Comparison of ENCODE assay signal across 24 cellular contexts in the genomic region with DNA sequence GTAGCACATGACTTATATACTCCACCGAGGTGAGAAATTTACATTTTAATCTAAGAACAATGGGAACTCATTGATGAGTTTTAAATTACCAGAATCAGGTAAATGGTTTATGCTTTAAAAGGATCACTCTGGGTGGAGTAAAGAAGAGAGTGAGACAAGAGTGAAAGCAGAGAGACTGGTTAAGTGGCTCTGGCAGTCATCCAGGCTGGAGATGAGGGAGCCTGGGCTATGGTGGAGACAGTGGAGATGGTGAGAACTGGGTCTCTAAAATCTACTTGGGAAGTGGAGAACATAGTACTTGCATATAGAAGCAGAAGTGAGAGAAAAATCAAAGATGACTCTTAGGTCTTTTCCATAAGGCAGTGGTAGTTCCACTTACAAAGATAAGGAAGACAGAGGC.
"Had no signal": no experiment of that assay in that cellular context is flagged by ENCODE, and none has a peak within 500 bp of the region (broad histone marks: within the 10 kb centered on the region; RNA-seq: fewer than 3 reads in every experiment).

No MANE protein-coding gene starts in this region.

- H3K27ac ChIP-seq: body of pancreas, heart right ventricle, lower lobe of right lung, parathyroid adenoma, right lobe of liver, skin epidermis, tibial artery, WERI-Rb-1 had no signal

- H3K36me3 ChIP-seq: heart right ventricle, lower lobe of right lung, right lobe of liver, tibial artery, WERI-Rb-1 had no signal

- H3K4me1 ChIP-seq: body of pancreas, heart right ventricle, lower lobe of right lung, parathyroid adenoma, right lobe of liver, tibial artery had no signal

- H3K27me3 ChIP-seq: body of pancreas, heart right ventricle, tibial artery had no signal

- DNase-seq: activated CD4-positive, alpha-beta T cell treated with anti-CD3 and anti-CD28 coated beads, Interleukin-2, amount 10 ng/mL, durations not matched to agents 7 days and 5 days; activated CD4-positive, CD25-positive, alpha-beta regulatory T cell treated with anti-CD3 and anti-CD28 coated beads, Interleukin-2, amount 50 U/mL, for 72 hours; activated CD8-positive, alpha-beta memory T cell treated with anti-CD3 and anti-CD28 coated beads, Interleukin-2, amount 10 ng/mL, durations not matched to agents 7 days and 5 days; activated CD8-positive, alpha-beta T cell treated with anti-CD3 and anti-CD28 coated beads for 36 hours; activated effector memory CD4-positive, alpha-beta T cell treated with anti-CD3 and anti-CD28 coated beads, Interleukin-2, amount 50 U/mL, for 16 hours; activated naive CD4-positive, alpha-beta T cell treated with anti-CD3 and anti-CD28 coated beads, Interleukin-2, amount 10 ng/mL, durations not matched to agents 7 days and 5 days; activated T-cell treated with anti-CD3 and anti-CD28 coated beads for 4 hours; anterior cingulate cortex; body of pancreas; caudate nucleus; effector CD4-positive, alpha-beta T cell; heart right ventricle; islet precursor cell; left colon; lower lobe of right lung; naive B cell; nucleus accumbens; right lobe of liver; stimulated activated CD4-positive, alpha-beta T cell treated with anti-CD3 and anti-CD28 coated beads, Interleukin-1b, Interleukin-23, amount 100 ng/mL, for 48 hours; substantia nigra; tibial artery; WERI-Rb-1 had no signal

- H3K4me3 ChIP-seq: body of pancreas, heart right ventricle, lower lobe of right lung, right lobe of liver, skin epidermis, tibial artery had no signal

- ATAC-seq: activated CD8-positive, alpha-beta memory T cell treated with anti-CD3 and anti-CD28 coated beads, Interleukin-2, amount 10 ng/mL, durations not matched to agents 7 days and 5 days; activated CD8-positive, alpha-beta T cell treated with anti-CD3 and anti-CD28 coated beads for 36 hours; body of pancreas; left colon; lower lobe of right lung; right lobe of liver had no signal

- H3K9me3 ChIP-seq: body of pancreas, heart right ventricle, lower lobe of right lung, right lobe of liver, tibial artery had no signal
